ENCODE assay signal across 8 cellular contexts in the genomic region with DNA sequence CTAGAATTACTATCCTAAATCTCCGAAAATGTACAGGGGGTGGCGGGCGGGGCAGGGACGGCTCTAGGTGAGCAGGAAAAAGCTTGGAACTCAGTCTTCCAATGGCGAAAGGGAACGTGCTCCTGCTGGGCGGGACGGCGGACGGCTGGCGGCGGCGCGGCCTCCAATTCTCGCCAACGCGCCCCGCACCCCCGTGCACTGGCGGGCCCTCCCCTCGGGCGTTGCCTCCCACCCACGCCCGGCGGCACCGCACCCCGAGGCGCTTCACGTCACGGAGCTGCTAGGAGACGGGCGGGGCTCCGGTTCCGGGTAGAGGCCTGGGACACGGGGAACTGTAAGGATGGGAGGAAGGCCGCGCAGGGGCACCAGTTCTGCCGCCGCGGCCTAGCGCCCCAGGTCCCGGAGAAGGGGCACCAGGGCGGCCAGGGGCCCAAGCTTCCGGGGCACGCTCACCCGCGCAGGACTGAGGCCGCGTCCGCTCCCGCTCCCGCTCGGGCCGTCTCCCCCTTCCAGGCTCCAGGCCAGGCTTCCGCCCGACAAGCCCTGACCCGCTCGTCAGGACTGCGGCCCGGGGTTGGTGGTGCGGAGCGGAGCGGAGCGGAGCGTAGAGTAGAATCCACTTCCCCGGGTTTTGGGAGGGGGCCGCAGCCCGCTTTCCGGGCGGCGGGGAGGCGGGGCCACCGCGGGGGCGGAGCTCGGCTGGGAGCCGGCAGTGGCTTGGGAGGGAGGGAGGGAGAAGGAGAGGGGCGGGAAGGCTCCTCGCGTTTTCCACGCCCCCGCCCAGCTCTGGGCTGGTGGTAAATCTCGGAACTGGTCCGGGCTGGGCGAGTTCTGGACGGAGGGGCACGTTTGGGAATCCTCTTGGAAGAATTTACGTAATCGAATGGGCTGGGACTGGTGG. TPM values are rescaled to one million over a fixed set of nuclear protein-coding genes. Genes with fewer than 3 reads are reported as not detected.
DNase-seq lines count a peak whose midpoint lies in the region; ATAC-seq and TF ChIP-seq lines count a peak whose summit lies in the region.

A gene (minus strand): TSS at position 594 of the 901 bp plus-strand sequence. CDS start 3,167 bp downstream, outside the sequence.

- peak within 1 kb of the TSS; percentile 95 for H3K4me2 ChIP-seq in IMR-90 (ENCODE audit: low read depth, low read length)

- POLR2A ChIA-PET in IMR-90 (lab: Charles Lee; ENCODE audit: unreplicated experiment): interaction anchor here (0.5 to 1.7 kb wide), 7 partner anchors 10 to 103 kb away, joined by 3 to 11 read pairs (median 3); a partner anchor contains a TSS

- H2AFZ ChIP-seq in IMR-90 (replicated peaks; ENCODE audit: low read length, poor library complexity): peak within 1 kb of the TSS; percentile 94

- peak within 1 kb of the TSS; percentile 97 for H4K91ac ChIP-seq in IMR-90 (ENCODE audit: insufficient read depth, low read depth, low read length)

- peak within 1 kb of the TSS; percentile 96 for H3K14ac ChIP-seq in IMR-90 (replicated peaks; ENCODE audit: low read depth, low read length)

- TF ChIP-seq CTCF in IMR-90 (conservative IDR thresholded peaks at IDR 0.05; ENCODE audit: low read depth, low read length): no peak
- no peak for TF ChIP-seq CTCF in epithelial cell of esophagus (IDR thresholded peaks at IDR 0.05; ENCODE audit: insufficient read depth, low read depth, low read length, missing control alignments)
- no peak for TF ChIP-seq CTCF in mucosa of descending colon (IDR thresholded peaks at IDR 0.05)

- peak within 1 kb of the TSS; percentile 93 for H2BK5ac ChIP-seq in IMR-90 (ENCODE audit: low read depth, low read length, poor library complexity, severe bottlenecking)

- peak; percentile 97 for TF ChIP-seq POLR2A in IMR-90 (IDR thresholded peaks at IDR 0.05; ENCODE audit: low read depth, low read length)

- H2AK9ac ChIP-seq in IMR-90 (replicated peaks; ENCODE audit: low read depth, low read length, poor library complexity): peak within 1 kb of the TSS; percentile 98

- peak within 1 kb of the TSS; percentile 46; the same call in 1 of the 3 replicates for H2BK15ac ChIP-seq in IMR-90 (ENCODE audit: low read depth, low read length)

- H4K8ac ChIP-seq in IMR-90 (ENCODE audit: low read depth in 2 of 2, low read length in 2 of 2): peak within 1 kb of the TSS; percentile 53 to 95

- H3K18ac ChIP-seq in IMR-90 (ENCODE audit: low read depth, low read length): peak within 1 kb of the TSS; percentile 87

- no peaks in the 10 kb centered on the region for H3K9me1 ChIP-seq in IMR-90 (ENCODE audit: insufficient read depth, low read length)

- peak; percentile 88 for ATAC-seq in GM21528 (IDR thresholded peaks at IDR 0.05; ENCODE audit: low FRiP score, unreplicated experiment)
- peak; percentile 91 for ATAC-seq in IMR-90 (ENCODE audit: low read depth)
- peak; percentile 93 for ATAC-seq in mucosa of descending colon

- H4K5ac ChIP-seq in IMR-90 (ENCODE audit: low read depth, low read length): peak within 1 kb of the TSS; percentile 79

- H3K4me3 ChIP-seq in IMR-90 (ENCODE audit: insufficient read depth, low read depth, low read length) (peak within 1 kb of the TSS; percentile 76), epithelial cell of esophagus (ENCODE audit: low read length) (peak within 1 kb of the TSS; percentile 62), mucosa of descending colon (peak within 1 kb of the TSS; percentile 85)

- no peaks in the 10 kb centered on the region for H4K20me1 ChIP-seq in IMR-90 (ENCODE audit: insufficient read depth, low read length)

- DNase-seq in DMS 273 (lab: John Stamatoyannopoulos, UW; ENCODE audit: unreplicated experiment) (peak; percentile 99), IMR-90 (peak; percentile 96), OCI-M1 (lab: John Stamatoyannopoulos, UW) (peak; percentile 98), activated T-cell treated with anti-CD3 and anti-CD28 coated beads for 24 hours (ENCODE audit: low read depth) (peak; percentile 89), epithelial cell of esophagus (ENCODE audit: low read depth) (peak; percentile 99), mucosa of descending colon (peak; percentile 95 to 97 (median 96))
- peak; percentile 91 for DNase-seq in stimulated activated CD8-positive, alpha-beta memory T cell treated with anti-CD3 and anti-CD28 coated beads, Interleukin-4, amount 100 ng/mL, for 24 hours (ENCODE audit: low read depth)

- H2AK5ac ChIP-seq in IMR-90 (ENCODE audit: low read depth, low read length): peak within 1 kb of the TSS; percentile 76

- peak within 1 kb of the TSS; percentile 96 for H3K4ac ChIP-seq in IMR-90 (ENCODE audit: low read depth, low read length)

- BruUV-seq in IMR-90 (replicated peaks; lab: Mats Ljungman, UMichigan): no TSS peak

- intact Hi-C loops in IMR-90 (cut with micrococcal nuclease): loop anchor here (1.0 to 5.0 kb wide), 3 partner anchors 70 to 133 kb away; no protein-coding TSS in a partner anchor
- intact Hi-C loops in mucosa of descending colon (cut with DNase I, micrococcal nuclease): loop anchor here in 1 of 2 donors (5.0 kb wide), 1 partner anchor 68 kb away; a partner anchor contains a TSS

- H2BK120ac ChIP-seq in IMR-90 (ENCODE audit: low read depth, low read length): peak within 1 kb of the TSS; percentile 74

- H3K36me3 ChIP-seq in IMR-90 (ENCODE audit: control insufficient read depth, insufficient read depth, low read length) (peaks cover 4% of the 10 kb centered on the region; the same call in 1 of the 2 replicates), mucosa of descending colon (ENCODE audit: low read depth) (peaks cover 3% of the 10 kb centered on the region)

- H3K23ac ChIP-seq in IMR-90 (ENCODE audit: low read depth, low read length): peak within 1 kb of the TSS; percentile 83

- H3K4me1 ChIP-seq in IMR-90 (ENCODE audit: control insufficient read depth, insufficient read depth, low read length): peaks cover 3% of the 10 kb centered on the region; the same call in 1 of the 2 replicates
- peaks cover 16% of the 10 kb centered on the region for H3K4me1 ChIP-seq in mucosa of descending colon (ENCODE audit: low read depth)

- CTCF ChIA-PET in IMR-90 (lab: Yijun Ruan, JAX): interaction anchor here (0.5 to 1.1 kb wide), 6 partner anchors 36 to 134 kb away, joined by 3 to 6 read pairs (median 3); no protein-coding TSS in a partner anchor

- H3K56ac ChIP-seq in IMR-90 (ENCODE audit: extremely low read depth, insufficient read depth, low read length): peak within 1 kb of the TSS; percentile 89

- H3K9me3 ChIP-seq in IMR-90 (ENCODE audit: control insufficient read depth, insufficient read depth, low read length) (no peaks in the 10 kb centered on the region), mucosa of descending colon (no peaks in the 10 kb centered on the region)

- H2BK20ac ChIP-seq in IMR-90 (ENCODE audit: low read depth, low read length): no peak within 1 kb of the TSS

- H3K27ac ChIP-seq in IMR-90 (ENCODE audit: insufficient read depth, low read length): peak within 1 kb of the TSS; percentile 87

- WGBS in IMR-90 (ENCODE audit: extremely low coverage in 2 of 2, insufficient read length in 1 of 2), 2 experiments: 0% methylated on average over 44 of the region's 89 CpGs; no CpG with 5 or more reads in 1 of the 2 experiments

- H3K79me1 ChIP-seq in IMR-90 (ENCODE audit: low read depth in 1 of 2, low read length in 2 of 2): peaks cover 15 to 37% of the 10 kb centered on the region in 2 experiments

- dilution Hi-C loops in IMR-90 (cut with HindIII; ENCODE audit: low sequenced_read_pairs, unreplicated experiment): no loop called here

- no peak; the same call in 1 of the 2 replicates for TF ChIP-seq RAD21 in IMR-90 (IDR thresholded peaks at IDR 0.05; ENCODE audit: low read length)

- peak within 1 kb of the TSS; percentile 90 for H3K9ac ChIP-seq in IMR-90 (ENCODE audit: low read depth, low read length)

- no peaks in the 10 kb centered on the region for H3K27me3 ChIP-seq in IMR-90 (ENCODE audit: control insufficient read depth, insufficient read depth, low read length)

- in situ Hi-C loops in IMR-90 (cut with MboI; ENCODE audit: low sequenced_read_pairs): no loop called here

TF ChIP-seq in IMR-90, 13 proteins besides CTCF, POLR2A, EP300 and RAD21 (continues in another document):
- TF ChIP-seq MAZ (IDR thresholded peaks at IDR 0.05; ENCODE audit: borderline replicate concordance, low read depth, low read length): peak; percentile 91; the same call in 1 of the 2 replicates
- TF ChIP-seq FOS (IDR thresholded peaks at IDR 0.05; ENCODE audit: low read depth, low read length): no peak
- TF ChIP-seq MAFK (IDR thresholded peaks at IDR 0.05; ENCODE audit: low read depth, low read length): no peak
- TF ChIP-seq RFX5 (IDR thresholded peaks at IDR 0.05; ENCODE audit: low read depth, low read length): no peak
- peak; percentile 82 for TF ChIP-seq BHLHE40 (IDR thresholded peaks at IDR 0.05; ENCODE audit: low read depth, low read length)
- TF ChIP-seq CHD1 (IDR thresholded peaks at IDR 0.05; ENCODE audit: low read depth, low read length): peak; percentile 97
- TF ChIP-seq SMC3 (IDR thresholded peaks at IDR 0.05; ENCODE audit: low read depth, low read length): no peak
- peak; percentile 76 for TF ChIP-seq CEBPB (IDR thresholded peaks at IDR 0.05; ENCODE audit: low read depth, low read length)
- TF ChIP-seq, protein P1, sequence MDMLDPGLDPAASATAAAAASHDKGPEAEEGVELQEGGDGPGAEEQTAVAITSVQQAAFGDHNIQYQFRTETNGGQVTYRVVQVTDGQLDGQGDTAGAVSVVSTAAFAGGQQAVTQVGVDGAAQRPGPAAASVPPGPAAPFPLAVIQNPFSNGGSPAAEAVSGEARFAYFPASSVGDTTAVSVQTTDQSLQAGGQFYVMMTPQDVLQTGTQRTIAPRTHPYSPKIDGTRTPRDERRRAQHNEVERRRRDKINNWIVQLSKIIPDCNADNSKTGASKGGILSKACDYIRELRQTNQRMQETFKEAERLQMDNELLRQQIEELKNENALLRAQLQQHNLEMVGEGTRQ (IDR thresholded peaks at IDR 0.05; ENCODE audit: low read depth, low read length): 0 out of 2 replicates have a peak, but pooled peaks have one; percentile 20
- TF ChIP-seq, protein P2, sequence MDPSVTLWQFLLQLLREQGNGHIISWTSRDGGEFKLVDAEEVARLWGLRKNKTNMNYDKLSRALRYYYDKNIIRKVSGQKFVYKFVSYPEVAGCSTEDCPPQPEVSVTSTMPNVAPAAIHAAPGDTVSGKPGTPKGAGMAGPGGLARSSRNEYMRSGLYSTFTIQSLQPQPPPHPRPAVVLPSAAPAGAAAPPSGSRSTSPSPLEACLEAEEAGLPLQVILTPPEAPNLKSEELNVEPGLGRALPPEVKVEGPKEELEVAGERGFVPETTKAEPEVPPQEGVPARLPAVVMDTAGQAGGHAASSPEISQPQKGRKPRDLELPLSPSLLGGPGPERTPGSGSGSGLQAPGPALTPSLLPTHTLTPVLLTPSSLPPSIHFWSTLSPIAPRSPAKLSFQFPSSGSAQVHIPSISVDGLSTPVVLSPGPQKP (IDR thresholded peaks at IDR 0.05; ENCODE audit: borderline replicate concordance, low read depth, low read length): no peak
- no peak for TF ChIP-seq NFE2L2 (IDR thresholded peaks at IDR 0.05; ENCODE audit: low read depth, low read length)

RNA-seq across cellular contexts. Expression of the gene that starts here (rescaled TPM):
- 9.1 and 11.1 TPM in 2 replicates for total RNA-seq in IMR-90 (2012; rRNA removed)
- polyA plus RNA-seq in IMR-90 (2012; rRNA removed): 6.8 and 8.6 TPM in 2 replicates
- polyA plus RNA-seq in IMR-90 (2012; cell fraction: cytosol; rRNA removed): 2.1 and 3.2 TPM in 2 replicates
- polyA plus RNA-seq in IMR-90 (2012; cell fraction: nucleus; rRNA removed; ENCODE audit: low replicate concordance): 1.5 and 10.5 TPM in 2 replicates
- total RNA-seq in mucosa of descending colon: 10 to 100 TPM; 17.7 to 28.5 (median 26.2) TPM

Comparison
In these comparisons a context has a peak if more than half of its experiments do, and no peak if none do; other contexts are left out.
1. Peak in every context shown above with its lines: DNase-seq, ATAC-seq, H3K4me3 ChIP-seq and H3K27ac ChIP-seq.